ENCODE assay signal across 28 cellular contexts in genomic region chr6:141953072-141953471, GRCh38.
"Had no signal": no experiment of that assay in that cellular context is flagged by ENCODE, and none has a peak within 500 bp of the region (broad histone marks: within the 10 kb centered on the region; RNA-seq: fewer than 3 reads in every experiment).

No MANE protein-coding gene starts in this region.

- DNase-seq: natural killer cell; occipital lobe; ovary; psoas muscle; right cardiac atrium; right lobe of liver; sigmoid colon; small intestine; stimulated activated CD4-positive, alpha-beta T cell treated with anti-CD3 and anti-CD28 coated beads, Interleukin-12 subunit alpha, Interleukin-12 subunit beta, amount 100 ng/mL, for 4 hours; stimulated activated CD4-positive, alpha-beta T cell treated with anti-CD3 and anti-CD28 coated beads, Interleukin-1b, Interleukin-23, amount 100 ng/mL, for 48 hours; stimulated activated CD4-positive, alpha-beta T cell treated with anti-CD3 and anti-CD28 coated beads, Interleukin-4, amount 100 ng/mL, for 1 hour; stimulated activated CD4-positive, alpha-beta T cell treated with anti-CD3 and anti-CD28 coated beads, Interleukin-4, amount 100 ng/mL, for 4 hours; stimulated activated CD8-positive, alpha-beta memory T cell treated with anti-CD3 and anti-CD28 coated beads, Interleukin-4, amount 100 ng/mL, for 48 hours; stimulated activated naive CD4-positive, alpha-beta T cell; stimulated activated naive CD8-positive, alpha-beta T cell treated with anti-CD3 and anti-CD28 coated beads, Interleukin-15, amount 100 ng/mL, for 72 hours; stimulated activated naive CD8-positive, alpha-beta T cell treated with anti-CD3 and anti-CD28 coated beads, Interleukin-15, Interleukin-2, amounts not matched to agents 100 U/mL and 50 U/mL, for 24 hours; substantia nigra; testis; tibial artery; transverse colon; upper lobe of left lung had no signal

- H3K27ac Mint-ChIP-seq: natural killer cell; nephron; neural progenitor cell; progenitor cell of endocrine pancreas; stimulated activated memory B cell treated with anti-CD40 and anti-IgM and Interleukin-4, amounts not matched to agents 10 μg/mL and 1 μg/mL and 100 μg/mL, for 72 hours; stimulated activated naive CD8-positive, alpha-beta T cell treated with anti-CD3 and anti-CD28 coated beads, Interleukin-15, amount 100 ng/mL, for 72 hours had no signal

- H3K36me3 ChIP-seq: neural progenitor cell, ovary, right lobe of liver, sigmoid colon, suprapubic skin, tibial artery, transverse colon, upper lobe of left lung, vagina had no signal

- H3K27me3 Mint-ChIP-seq: progenitor cell of endocrine pancreas; stimulated activated memory B cell treated with anti-CD40 and anti-IgM and Interleukin-4, amounts not matched to agents 10 μg/mL and 1 μg/mL and 100 μg/mL, for 72 hours; stimulated activated naive CD8-positive, alpha-beta T cell treated with anti-CD3 and anti-CD28 coated beads, Interleukin-15, amount 100 ng/mL, for 72 hours had no signal

- H3K4me1 Mint-ChIP-seq: natural killer cell; nephron; neural progenitor cell; stimulated activated memory B cell treated with anti-CD40 and anti-IgM and Interleukin-4, amounts not matched to agents 10 μg/mL and 1 μg/mL and 100 μg/mL, for 72 hours; stimulated activated naive CD8-positive, alpha-beta T cell treated with anti-CD3 and anti-CD28 coated beads, Interleukin-15, amount 100 ng/mL, for 72 hours had no signal

- H3K27me3 ChIP-seq: neural progenitor cell, ovary, right lobe of liver, sigmoid colon, suprapubic skin, testis, tibial artery, transverse colon, upper lobe of left lung, vagina had no signal

- H3K4me3 ChIP-seq: neural progenitor cell, ovary, psoas muscle, right lobe of liver, sigmoid colon, suprapubic skin, testis, tibial artery, transverse colon, upper lobe of left lung, vagina had no signal

- H3K27ac ChIP-seq: neural progenitor cell, ovary, parathyroid adenoma, psoas muscle, right lobe of liver, sigmoid colon, suprapubic skin, testis, tibial artery, transverse colon, upper lobe of left lung, vagina had no signal

- H3K4me1 ChIP-seq: neural progenitor cell, parathyroid adenoma, psoas muscle, sigmoid colon, suprapubic skin, transverse colon, upper lobe of left lung, vagina had no signal

- H3K9ac ChIP-seq: neural progenitor cell, parathyroid adenoma had no signal

- H3K4me3 Mint-ChIP-seq: natural killer cell; nephron; neural progenitor cell; stimulated activated memory B cell treated with anti-CD40 and anti-IgM and Interleukin-4, amounts not matched to agents 10 μg/mL and 1 μg/mL and 100 μg/mL, for 72 hours; stimulated activated naive CD8-positive, alpha-beta T cell treated with anti-CD3 and anti-CD28 coated beads, Interleukin-15, amount 100 ng/mL, for 72 hours had no signal

- H3K36me3 Mint-ChIP-seq: neural progenitor cell; stimulated activated memory B cell treated with anti-CD40 and anti-IgM and Interleukin-4, amounts not matched to agents 10 μg/mL and 1 μg/mL and 100 μg/mL, for 72 hours had no signal

- H3K9me3 ChIP-seq: right lobe of liver, suprapubic skin, testis, tibial artery, vagina had no signal
